21 cellular contexts compared by ENCODE assay signal in genomic region chr5:2442686-2443354, GRCh38.
A peak's percentile ranks its signal among the peaks of the same experiment; 100 is the strongest.
DNase-seq lines count a peak whose midpoint lies in the region; ATAC-seq and TF ChIP-seq lines count a peak whose summit lies in the region.
"Had no signal": no experiment of that assay in that cellular context is flagged by ENCODE, and none has a peak within 500 bp of the region (broad histone marks: within the 10 kb centered on the region; RNA-seq: fewer than 3 reads in every experiment).

No MANE protein-coding gene starts in this region.

- H3K27me3 ChIP-seq in naive thymus-derived CD4-positive, alpha-beta T cell (ENCODE audit: control insufficient read depth in 2 of 2, insufficient read depth in 2 of 2, low read length in 2 of 2), result no peaks in the 10 kb centered on the region
- H3K27me3 ChIP-seq: BE2C, BLaER1 had no signal

- H3K4me1 Mint-ChIP-seq in osteocyte (ENCODE audit: unreplicated experiment), result no peaks in the 10 kb centered on the region
- no peaks in the 10 kb centered on the region for H3K4me1 Mint-ChIP-seq in stimulated activated effector memory CD8-positive, alpha-beta T cell treated with anti-CD3 and anti-CD28 coated beads, Interleukin-12 subunit alpha, Interleukin-12 subunit beta, amount 100 ng/mL, for 72 hours
- H3K4me1 Mint-ChIP-seq in progenitor cell of endocrine pancreas (ENCODE audit: low read depth), result no peaks in the 10 kb centered on the region
- no peaks in the 10 kb centered on the region for H3K4me1 Mint-ChIP-seq in naive thymus-derived CD4-positive, alpha-beta T cell
- H3K4me1 Mint-ChIP-seq: CD14-positive monocyte; CD4-positive, alpha-beta memory T cell; CD4-positive, CD25-positive, alpha-beta regulatory T cell; CD8-positive, alpha-beta memory T cell had no signal

- H3K4me1 ChIP-seq in naive thymus-derived CD4-positive, alpha-beta T cell (ENCODE audit: control insufficient read depth in 2 of 2, insufficient read depth in 2 of 2, low read length in 2 of 2), result no peaks in the 10 kb centered on the region
- H3K4me1 ChIP-seq: BE2C had no signal

- no peaks in the 10 kb centered on the region for H3K36me3 ChIP-seq in naive thymus-derived CD4-positive, alpha-beta T cell (ENCODE audit: control insufficient read depth in 2 of 3, insufficient read depth in 3 of 3, low read length in 3 of 3)
- H3K36me3 ChIP-seq: BE2C, BLaER1 had no signal

- CTCF ChIA-PET in naive thymus-derived CD4-positive, alpha-beta T cell (lab: Charles Lee), result no interaction called here

- H3K27me3 Mint-ChIP-seq in osteocyte (ENCODE audit: unreplicated experiment) (no peaks in the 10 kb centered on the region), progenitor cell of endocrine pancreas (peaks cover 62% of the 10 kb centered on the region)
- no peaks in the 10 kb centered on the region for H3K27me3 Mint-ChIP-seq in naive thymus-derived CD4-positive, alpha-beta T cell
- H3K27me3 Mint-ChIP-seq: CD4-positive, CD25-positive, alpha-beta regulatory T cell had no signal

- DNase-seq in ecto neural progenitor cell (ENCODE audit: low spot score) (peak; percentile 20), osteocyte (ENCODE audit: extremely low spot score, unreplicated experiment) (peak; percentile 76), progenitor cell of endocrine pancreas (ENCODE audit: low spot score, unreplicated experiment) (no peak)
- DNase-seq in stimulated activated effector memory CD8-positive, alpha-beta T cell treated with anti-CD3 and anti-CD28 coated beads, Interleukin-12 subunit alpha, Interleukin-12 subunit beta, amount 100 ng/mL, for 72 hours (ENCODE audit: low spot score in 2 of 2), result no peak
- DNase-seq in naive thymus-derived CD4-positive, alpha-beta T cell, result no peak
- DNase-seq: 8988T; ACHN; BE2C; C1 segment of cervical spinal cord; CD4-positive, alpha-beta memory T cell; CD4-positive, CD25-positive, alpha-beta regulatory T cell; CD8-positive, alpha-beta memory T cell; COR-L47; DMS 273 treated with DMSO at 0.1 percent for 48 hours; DMS153; DMS53; DMS79 treated with DMSO at 0.1 percent for 48 hours; GF-D8 had no signal

- no peak overlapping the region for H3K4me3 Mint-ChIP-seq in osteocyte (ENCODE audit: unreplicated experiment)
- H3K4me3 Mint-ChIP-seq in stimulated activated effector memory CD8-positive, alpha-beta T cell treated with anti-CD3 and anti-CD28 coated beads, Interleukin-12 subunit alpha, Interleukin-12 subunit beta, amount 100 ng/mL, for 72 hours, result no peak overlapping the region
- H3K4me3 Mint-ChIP-seq in progenitor cell of endocrine pancreas (ENCODE audit: low read depth), result no peak overlapping the region
- no peak overlapping the region for H3K4me3 Mint-ChIP-seq in naive thymus-derived CD4-positive, alpha-beta T cell
- H3K4me3 Mint-ChIP-seq: CD14-positive monocyte; CD4-positive, alpha-beta memory T cell; CD4-positive, CD25-positive, alpha-beta regulatory T cell; CD8-positive, alpha-beta memory T cell had no signal

- ATAC-seq in stimulated activated effector memory CD8-positive, alpha-beta T cell treated with anti-CD3 and anti-CD28 coated beads, Interleukin-12 subunit alpha, Interleukin-12 subunit beta, amount 100 ng/mL, for 72 hours, result peak; percentile 13
- ATAC-seq in GM21526 (IDR thresholded peaks at IDR 0.05; ENCODE audit: low FRiP score, unreplicated experiment), result no peak
- ATAC-seq in naive thymus-derived CD4-positive, alpha-beta T cell, result no peak

- no peak overlapping the region for H3K27ac Mint-ChIP-seq in osteocyte (ENCODE audit: unreplicated experiment)
- H3K27ac Mint-ChIP-seq in stimulated activated effector memory CD8-positive, alpha-beta T cell treated with anti-CD3 and anti-CD28 coated beads, Interleukin-12 subunit alpha, Interleukin-12 subunit beta, amount 100 ng/mL, for 72 hours, result no peak overlapping the region
- H3K27ac Mint-ChIP-seq in progenitor cell of endocrine pancreas, result no peak overlapping the region
- H3K27ac Mint-ChIP-seq in naive thymus-derived CD4-positive, alpha-beta T cell, result no peak overlapping the region
- H3K27ac Mint-ChIP-seq: CD14-positive monocyte; CD4-positive, alpha-beta memory T cell; CD4-positive, CD25-positive, alpha-beta regulatory T cell; CD8-positive, alpha-beta memory T cell had no signal

- intact Hi-C loops in naive thymus-derived CD4-positive, alpha-beta T cell (cut with micrococcal nuclease), result no loop called here

- POLR2A ChIA-PET in naive thymus-derived CD4-positive, alpha-beta T cell (lab: Charles Lee), result no interaction called here

- TF ChIP-seq CTCF in osteocyte (IDR thresholded peaks at IDR 0.05) (no peak), progenitor cell of endocrine pancreas (IDR thresholded peaks at IDR 0.05; ENCODE audit: unreplicated experiment) (no peak)

- H3K4me3 ChIP-seq in naive thymus-derived CD4-positive, alpha-beta T cell (ENCODE audit: low read length), result no peak overlapping the region
- H3K4me3 ChIP-seq: BLaER1 had no signal

- H3K9me3 ChIP-seq in naive thymus-derived CD4-positive, alpha-beta T cell (ENCODE audit: control insufficient read depth in 2 of 3, low read length in 3 of 3), result no peaks in the 10 kb centered on the region
- H3K9me3 ChIP-seq: BE2C, BLaER1 had no signal

- H3K27ac ChIP-seq in naive thymus-derived CD4-positive, alpha-beta T cell (ENCODE audit: low read depth, low read length), result no peak overlapping the region
- H3K27ac ChIP-seq: BLaER1 had no signal

- H3K36me3 Mint-ChIP-seq in osteocyte (ENCODE audit: unreplicated experiment) (no peaks in the 10 kb centered on the region), progenitor cell of endocrine pancreas (ENCODE audit: insufficient read depth) (no peaks in the 10 kb centered on the region)
- H3K36me3 Mint-ChIP-seq in stimulated activated effector memory CD8-positive, alpha-beta T cell treated with anti-CD3 and anti-CD28 coated beads, Interleukin-12 subunit alpha, Interleukin-12 subunit beta, amount 100 ng/mL, for 72 hours, result no peaks in the 10 kb centered on the region
- no peaks in the 10 kb centered on the region for H3K36me3 Mint-ChIP-seq in naive thymus-derived CD4-positive, alpha-beta T cell
- H3K36me3 Mint-ChIP-seq: CD14-positive monocyte; CD4-positive, alpha-beta memory T cell; CD4-positive, CD25-positive, alpha-beta regulatory T cell; CD8-positive, alpha-beta memory T cell had no signal

- H3K9me3 Mint-ChIP-seq in osteocyte (ENCODE audit: unreplicated experiment), result peaks cover 37% of the 10 kb centered on the region
- H3K9me3 Mint-ChIP-seq in stimulated activated effector memory CD8-positive, alpha-beta T cell treated with anti-CD3 and anti-CD28 coated beads, Interleukin-12 subunit alpha, Interleukin-12 subunit beta, amount 100 ng/mL, for 72 hours, result peaks cover 7% of the 10 kb centered on the region
- H3K9me3 Mint-ChIP-seq in progenitor cell of endocrine pancreas (ENCODE audit: low read depth), result no peaks in the 10 kb centered on the region
- peaks cover 0 to 7% (median 2%) of the 10 kb centered on the region in 11 donors for H3K9me3 Mint-ChIP-seq in naive thymus-derived CD4-positive, alpha-beta T cell

Comparison
In these comparisons a context has a peak if more than half of its experiments do, and no peak if none do; other contexts are left out.
1. DNase-seq: peak in ecto neural progenitor cell (single experiment) and osteocyte (single experiment); none in stimulated activated effector memory CD8-positive, alpha-beta T cell treated with anti-CD3 and anti-CD28 coated beads, Interleukin-12 subunit alpha, Interleukin-12 subunit beta, amount 100 ng/mL, for 72 hours (0 of 2), progenitor cell of endocrine pancreas (single experiment) and naive thymus-derived CD4-positive, alpha-beta T cell (0 of 9).